In the genomic region with DNA sequence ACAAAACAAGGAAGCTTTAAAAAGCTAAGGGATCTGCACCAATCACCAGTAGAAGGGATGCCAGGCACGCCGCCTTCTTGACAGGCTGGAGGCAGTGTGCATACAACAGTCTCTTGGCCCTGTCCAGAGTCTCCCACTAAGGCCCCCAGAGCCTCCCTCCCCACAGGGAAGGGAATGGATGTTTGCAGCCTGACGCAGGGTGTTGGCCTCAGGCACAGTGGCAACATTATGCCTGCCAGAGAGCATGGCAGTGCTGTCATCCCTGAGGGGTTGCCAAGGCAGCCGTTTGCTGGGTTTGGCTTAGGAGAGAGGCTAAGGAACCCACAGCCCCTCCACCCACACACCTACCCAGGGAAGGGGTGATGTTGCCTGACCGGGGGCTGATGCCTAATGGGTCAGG, we compare ENCODE assay signal across 13 cellular contexts. TPM values are rescaled to one million over a fixed set of nuclear protein-coding genes. Genes with fewer than 3 reads are reported as not detected.
DNase-seq lines count a peak whose midpoint lies in the region; ATAC-seq and TF ChIP-seq lines count a peak whose summit lies in the region.
"Had no signal": no experiment of that assay in that cellular context is flagged by ENCODE, and none has a peak within 500 bp of the region (broad histone marks: within the 10 kb centered on the region; RNA-seq: fewer than 3 reads in every experiment).

No MANE protein-coding gene starts in this region.

- no peak for TF ChIP-seq CTCF in DND-41 (IDR thresholded peaks at IDR 0.05; ENCODE audit: borderline replicate concordance, extremely low read depth, low read length, poor library complexity, severe bottlenecking)
- TF ChIP-seq CTCF in PC-9 (conservative IDR thresholded peaks at IDR 0.05) = no peak
- no peak for TF ChIP-seq CTCF in parathyroid adenoma (IDR thresholded peaks at IDR 0.05)

- CTCF ChIA-PET in PC-9 (lab: Charles Lee) = no interaction called here

- peaks cover 40% of the 10 kb centered on the region for H3K4me1 ChIP-seq in DND-41 (ENCODE audit: insufficient read depth, low read length)
- H3K4me1 ChIP-seq in PC-9 (replicated peaks; ENCODE audit: insufficient read depth) = peaks cover 57% of the 10 kb centered on the region
- no peaks in the 10 kb centered on the region for H3K4me1 ChIP-seq in parathyroid adenoma

- H4K20me1 ChIP-seq in DND-41 (ENCODE audit: insufficient read depth, low read length) (0 out of 2 replicates have a peak, but pooled peaks cover 3% of the 10 kb centered on the region), PC-9 (ENCODE audit: insufficient read depth) (peaks cover 90% of the 10 kb centered on the region)

- H3K9me3 ChIP-seq in DND-41 (ENCODE audit: insufficient read depth, low read length, severe bottlenecking) = no peaks in the 10 kb centered on the region
- no peaks in the 10 kb centered on the region for H3K9me3 ChIP-seq in PC-9 (ENCODE audit: insufficient read depth, low read depth)
- no peaks in the 10 kb centered on the region for H3K9me3 ChIP-seq in parathyroid adenoma (ENCODE audit: control insufficient read depth, low read length)
- H3K9me3 ChIP-seq: upper lobe of right lung had no signal

- H3K79me2 ChIP-seq in DND-41 (ENCODE audit: insufficient read depth, low read length) = no peaks in the 10 kb centered on the region
- H3K79me2 ChIP-seq in PC-9 (ENCODE audit: low read depth) = peaks cover 91% of the 10 kb centered on the region
- H3K79me2 ChIP-seq in parathyroid adenoma = no peaks in the 10 kb centered on the region

- H3K36me3 ChIP-seq in DND-41 (ENCODE audit: insufficient read depth, low read length) (no peaks in the 10 kb centered on the region), PC-9 (ENCODE audit: low read depth) (peaks cover 60% of the 10 kb centered on the region), parathyroid adenoma (ENCODE audit: control insufficient read depth, insufficient read depth, low read length) (no peaks in the 10 kb centered on the region), H7 (replicated peaks; ENCODE audit: control insufficient read depth, insufficient read depth, low read length) (no peaks in the 10 kb centered on the region; the same call in none of the 2 replicates)
- H3K36me3 ChIP-seq: upper lobe of right lung had no signal

- H3K9ac ChIP-seq in DND-41 (ENCODE audit: low read depth, low read length) = no peak overlapping the region
- H3K9ac ChIP-seq in parathyroid adenoma = no peak overlapping the region

- no peaks in the 10 kb centered on the region for H3K9me2 ChIP-seq in PC-9 (ENCODE audit: insufficient read depth)

- POLR2A ChIA-PET in PC-9 (lab: Charles Lee; ENCODE audit: unreplicated experiment) = no interaction called here

- no peak for ATAC-seq in DND-41 (ENCODE audit: insufficient read depth, low read depth)
- ATAC-seq: HCT116, SK-N-SH treated with all-trans-retinoic acid at 6 μM for 48 hours, upper lobe of right lung had no signal

- H3F3A ChIP-seq in PC-9 (ENCODE audit: insufficient read depth, low read depth) = peaks cover 81% of the 10 kb centered on the region; the same call in 1 of the 2 replicates

- peaks cover 18% of the 10 kb centered on the region for H3K27me3 ChIP-seq in DND-41 (ENCODE audit: insufficient read depth, low read length, poor library complexity)
- H3K27me3 ChIP-seq in PC-9 (ENCODE audit: insufficient read depth, low read depth) = no peaks in the 10 kb centered on the region
- no peaks in the 10 kb centered on the region for H3K27me3 ChIP-seq in parathyroid adenoma (ENCODE audit: control insufficient read depth, insufficient read depth, low read length)
- peaks cover 4% of the 10 kb centered on the region for H3K27me3 ChIP-seq in H7 (ENCODE audit: control insufficient read depth, insufficient read depth, low read length)
- H3K27me3 ChIP-seq: upper lobe of right lung had no signal

- peak overlapping the region in 1 of 2 experiments; percentile 2; a peak in 2 of 4 replicates for H3K4me3 ChIP-seq in DND-41 (ENCODE audit: low read depth in 1 of 2, low read length in 2 of 2)
- H3K4me3 ChIP-seq in PC-9 = no peak overlapping the region
- no peak overlapping the region for H3K4me3 ChIP-seq in parathyroid adenoma (ENCODE audit: low read depth, low read length)
- no peak overlapping the region for H3K4me3 ChIP-seq in H7 (ENCODE audit: insufficient read depth, low read depth, low read length)

- intact Hi-C loops in PC-9 (cut with micrococcal nuclease; ENCODE audit: unreplicated experiment) = no loop called here

- H3K27ac ChIP-seq in DND-41 (ENCODE audit: low read length) (peak overlapping the region; percentile 57), PC-9 (no peak overlapping the region), parathyroid adenoma (peak overlapping the region; percentile 46)
- H3K27ac ChIP-seq: upper lobe of right lung had no signal

- H2AFZ ChIP-seq in DND-41 (ENCODE audit: low read depth, low read length) = no peak overlapping the region
- H2AFZ ChIP-seq in PC-9 = no peak overlapping the region
- H2AFZ ChIP-seq in parathyroid adenoma = no peak overlapping the region

- H3K4me2 ChIP-seq in DND-41 (ENCODE audit: insufficient read depth, low read length) = peak overlapping the region; percentile 37
- H3K4me2 ChIP-seq in PC-9 = peak overlapping the region; percentile 97
- H3K4me2 ChIP-seq in parathyroid adenoma (ENCODE audit: low read length) = peak overlapping the region; percentile 25

- DNase-seq in DND-41 (no peak), PC-9 (peak in 1 of 2 experiments; percentile 19), fibroblast of gingiva (ENCODE audit: low read depth) (peak; percentile 38), KG1 (lab: John Stamatoyannopoulos, UW) (no peak), H7 (no peak), NCI-H2196 treated with DMSO at 0.1 percent for 48 hours (lab: John Stamatoyannopoulos, UW; ENCODE audit: unreplicated experiment) (no peak), DMS153 treated with DMSO at 0.1 percent for 48 hours (lab: John Stamatoyannopoulos, UW; ENCODE audit: unreplicated experiment) (no peak)
- DNase-seq: Calu3, upper lobe of right lung had no signal

- BruUV-seq in PC-9 (replicated peaks; lab: Mats Ljungman, UMichigan) = no TSS peak

RNA-seq across cellular contexts. Expression of a gene that starts 4.8 kb away (rescaled TPM):
- 8.5 and 9.0 TPM in 2 replicates for total RNA-seq in PC-9 (2021)
- total RNA-seq in H7 (2014; rRNA removed; shearing (Covaris generic)) = 1.6 and 2.3 TPM in 2 replicates

RNA-seq across cellular contexts. Expression of a gene that starts 18.4 kb away (rescaled TPM):
- 0.20 and 0.53 TPM in 2 replicates for total RNA-seq in PC-9 (2021)
- total RNA-seq in H7 (2014; rRNA removed; shearing (Covaris generic)) = 0.33 TPM in 1 of 2 replicates, not detected in the other
- total RNA-seq: Calu3, fibroblast of lung had no signal

RNA-seq across cellular contexts. Expression of a gene that starts 38.7 kb away (rescaled TPM):
- total RNA-seq in PC-9 (2021) = 62.7 and 69.1 TPM in 2 replicates
- total RNA-seq in H7 (2014; rRNA removed; shearing (Covaris generic)) = 81.8 and 82.9 TPM in 2 replicates

Comparison
In these comparisons a context has a peak if more than half of its experiments do, and no peak if none do; other contexts are left out.
1. H3K4me2 ChIP-seq: peak in every context shown above with its lines; median percentile 97 in PC-9; 37 in DND-41; 25 in parathyroid adenoma.